ENCODE assay signal across 8 cellular contexts in genomic region chr1:160206421-160207117, GRCh38. TPM values are rescaled to one million over a fixed set of nuclear protein-coding genes. Genes with fewer than 3 reads are reported as not detected.
DNase-seq lines count a peak whose midpoint lies in the region; ATAC-seq and TF ChIP-seq lines count a peak whose summit lies in the region.

No MANE protein-coding gene starts in this region.

- H3K4me1 ChIP-seq in heart left ventricle (peaks cover 22 to 67% (median 58%) of the 10 kb centered on the region in 12 donors), Peyer's patch (peaks cover 0 to 28% (median 8%) of the 10 kb centered on the region in 4 donors), ectodermal cell (ENCODE audit: control insufficient read depth, insufficient read depth, low read length) (peaks cover 60% of the 10 kb centered on the region)

- H3K36me3 ChIP-seq in heart left ventricle (peaks cover 0 to 46% (median 9%) of the 10 kb centered on the region in 9 donors), Peyer's patch (peaks cover 0 to 13% (median 0%) of the 10 kb centered on the region in 3 donors), ectodermal cell (ENCODE audit: control insufficient read depth, insufficient read depth, low read length) (no peaks in the 10 kb centered on the region)

- H3K27ac ChIP-seq in heart left ventricle, result peak overlapping the region; percentile 67 to 98 (median 90)
- H3K27ac ChIP-seq in Peyer's patch, result peak overlapping the region; percentile 86 to 93 (median 88)
- H3K27ac ChIP-seq in ectodermal cell (ENCODE audit: insufficient read depth, low read depth, low read length, poor library complexity, severe bottlenecking), result no peak overlapping the region

- peaks cover 37 to 66% (median 57%) of the 10 kb centered on the region in 3 donors for H3K4me1 Mint-ChIP-seq in naive B cell

- H3K27me3 ChIP-seq in heart left ventricle (no peaks in the 10 kb centered on the region), Peyer's patch (no peaks in the 10 kb centered on the region), ectodermal cell (ENCODE audit: control insufficient read depth, insufficient read depth, low read length, poor library complexity, severe bottlenecking) (no peaks in the 10 kb centered on the region)

- peak overlapping the region; percentile 85 to 97 (median 93) for H3K4me3 Mint-ChIP-seq in naive B cell

- peak overlapping the region; percentile 77 to 98 (median 95) for H3K27ac Mint-ChIP-seq in naive B cell

- no peaks in the 10 kb centered on the region for H3K27me3 Mint-ChIP-seq in naive B cell

- intact Hi-C loops in heart left ventricle (cut with DNase I), result loop anchor here in 2 of 10 donors (5.0 kb wide), 2 partner anchors 36 to 51 kb away; no protein-coding TSS in a partner anchor
- intact Hi-C loops in cardiac septum (cut with DNase I), result loop anchor here (5.0 kb wide), 1 partner anchor 104 kb away; no protein-coding TSS in a partner anchor

- peak overlapping the region; percentile 60 to 99 (median 88) for H3K4me3 ChIP-seq in heart left ventricle
- H3K4me3 ChIP-seq in Peyer's patch, result peak overlapping the region in 3 of 4 donors; percentile 78 to 89 (median 79)
- peak overlapping the region; percentile 93 for H3K4me3 ChIP-seq in ectodermal cell (ENCODE audit: insufficient read depth, low read depth, low read length)

- TF ChIP-seq CTCF in heart left ventricle (IDR thresholded peaks at IDR 0.05) (no peak), Peyer's patch (IDR thresholded peaks at IDR 0.05) (no peak)

- H3K9me3 ChIP-seq in heart left ventricle (no peaks in the 10 kb centered on the region), Peyer's patch (no peaks in the 10 kb centered on the region), ectodermal cell (ENCODE audit: control insufficient read depth, low read length) (no peaks in the 10 kb centered on the region)

- DNase-seq in heart left ventricle (no peak), cardiac septum (ENCODE audit: low spot score) (no peak), Peyer's patch (peak in 1 of 3 donors; percentile 44), naive B cell (peak; percentile 37), globus pallidus (ENCODE audit: low spot score) (no peak)
- DNase-seq in activated CD4-positive, CD25-positive, alpha-beta regulatory T cell treated with anti-CD3 and anti-CD28 coated beads, Interleukin-2, amount 50 U/mL, for 72 hours, result no peak

- no peaks in the 10 kb centered on the region for H3K9me3 Mint-ChIP-seq in naive B cell

- ATAC-seq in heart left ventricle (peak in 1 of 4 donors; percentile 16), naive B cell (ENCODE audit: low read depth in 2 of 2) (peak; percentile 12 to 20), GM21619 (IDR thresholded peaks at IDR 0.05; ENCODE audit: unreplicated experiment) (no peak)

- WGBS in heart left ventricle, 4 donors, result 46 to 53% (median 50%) methylated on average over 9 of the region's 9 CpGs
- 54 to 56% methylated on average over 9 of the region's 9 CpGs for WGBS in ectodermal cell, 2 experiments

- TF ChIP-seq POLR2A in heart left ventricle (IDR thresholded peaks at IDR 0.05) (no peak), Peyer's patch (IDR thresholded peaks at IDR 0.05) (no peak)

- H3K36me3 Mint-ChIP-seq in naive B cell, result no peaks in the 10 kb centered on the region

RNA-seq across cellular contexts. Expression of gene PEA15, which starts 1.4 kb away (rescaled TPM):
- total RNA-seq in heart left ventricle (100 to 1,000 TPM; 134 to 581 (median 290) TPM), cardiac septum (317 TPM), Peyer's patch (10 to 100 TPM; 10.2 to 34.7 (median 17.3) TPM)
- polyA plus RNA-seq in heart left ventricle (1,000 to 10,000 TPM in 1 of 2 donors, 100 to 1,000 TPM in 1; 250 to 1,078 TPM), naive B cell (ENCODE audit: low read depth in 6 of 6) (10 to 100 TPM; 11.2 to 21.6 (median 14.4) TPM)
- polyA plus RNA-seq in ectodermal cell (2013, experiment 1 of 4), result 107 TPM
- polyA plus RNA-seq in ectodermal cell (2013, experiment 2 of 4), result 121 TPM
- 84.4 TPM for polyA plus RNA-seq in ectodermal cell (2013, experiment 3 of 4)
- polyA plus RNA-seq in ectodermal cell (2013, experiment 4 of 4), result 105 TPM

RNA-seq across cellular contexts. Expression of gene CASQ1, which starts 16.2 kb away (rescaled TPM):
- total RNA-seq in heart left ventricle, result 100 to 1,000 TPM in 1 of 9 donors, 10 to 100 TPM in 8; 23.6 to 129 (median 45.9) TPM
- polyA plus RNA-seq in heart left ventricle, result 10 to 100 TPM; 35.4 to 55.9 TPM
- total RNA-seq in cardiac septum, result 57.8 TPM
- 1 to 10 TPM in 1 of 4 donors, not detected in 3; 2.6 TPM for total RNA-seq in Peyer's patch
- polyA plus RNA-seq in ectodermal cell (2013, experiment 1 of 4), result 2.1 TPM
- polyA plus RNA-seq in ectodermal cell (2013, experiment 2 of 4), result 0.53 TPM
- polyA plus RNA-seq in ectodermal cell (2013, experiment 3 of 4), result 0.32 TPM
- 0.93 TPM for polyA plus RNA-seq in ectodermal cell (2013, experiment 4 of 4)
- polyA plus RNA-seq in naive B cell (ENCODE audit: low read depth in 6 of 6), result not detected

RNA-seq across cellular contexts. Expression of gene ATP1A4, which starts 55.2 kb away (rescaled TPM):
- 1 to 10 TPM in 1 of 9 donors, under 1 TPM in 3, not detected in 5; 0.09 to 1.3 (median 0.29) TPM for total RNA-seq in heart left ventricle
- under 1 TPM in 1 of 2 donors, not detected in 1; 0.12 TPM for polyA plus RNA-seq in heart left ventricle
- 1.0 TPM for total RNA-seq in cardiac septum
- total RNA-seq in Peyer's patch, result under 1 TPM in 1 of 4 donors, not detected in 3; 0.57 TPM
- 0.93 TPM for polyA plus RNA-seq in ectodermal cell (2013, experiment 1 of 4)
- 1.0 TPM for polyA plus RNA-seq in ectodermal cell (2013, experiment 2 of 4)
- polyA plus RNA-seq in ectodermal cell (2013, experiment 3 of 4), result 0.85 TPM
- 1.1 TPM for polyA plus RNA-seq in ectodermal cell (2013, experiment 4 of 4)
- not detected for polyA plus RNA-seq in naive B cell (ENCODE audit: low read depth in 6 of 6)

RNA-seq across cellular contexts. Expression of gene DCAF8, which starts 55.8 kb away (rescaled TPM):
- total RNA-seq in heart left ventricle (100 to 1,000 TPM; 111 to 161 (median 131) TPM), cardiac septum (123 TPM), Peyer's patch (100 to 1,000 TPM; 121 to 359 (median 202) TPM)
- polyA plus RNA-seq in heart left ventricle (10 to 100 TPM; 78.4 to 96.9 TPM), naive B cell (ENCODE audit: low read depth in 6 of 6) (10 to 100 TPM; 39.1 to 61.5 (median 54.3) TPM)
- polyA plus RNA-seq in ectodermal cell (2013, experiment 1 of 4), result 128 TPM
- 149 TPM for polyA plus RNA-seq in ectodermal cell (2013, experiment 2 of 4)
- 97.9 TPM for polyA plus RNA-seq in ectodermal cell (2013, experiment 3 of 4)
- polyA plus RNA-seq in ectodermal cell (2013, experiment 4 of 4), result 116 TPM

Comparison
In these comparisons a context has a peak if more than half of its experiments do, and no peak if none do; other contexts are left out.
1. RNA of gene CASQ1, which starts 16.2 kb away (total RNA-seq): 57.8 TPM in cardiac septum (single experiment) and 23.6 to 129 TPM in heart left ventricle; 2.6 TPM in Peyer's patch; every median in the first group is over 4 times any median in the second.
2. Peak in every context shown above with its lines, with median percentiles within 50 percentile points of each other: H3K4me3 ChIP-seq.